Comparison of ENCODE assay signal across 1 cellular context in the genomic region with DNA sequence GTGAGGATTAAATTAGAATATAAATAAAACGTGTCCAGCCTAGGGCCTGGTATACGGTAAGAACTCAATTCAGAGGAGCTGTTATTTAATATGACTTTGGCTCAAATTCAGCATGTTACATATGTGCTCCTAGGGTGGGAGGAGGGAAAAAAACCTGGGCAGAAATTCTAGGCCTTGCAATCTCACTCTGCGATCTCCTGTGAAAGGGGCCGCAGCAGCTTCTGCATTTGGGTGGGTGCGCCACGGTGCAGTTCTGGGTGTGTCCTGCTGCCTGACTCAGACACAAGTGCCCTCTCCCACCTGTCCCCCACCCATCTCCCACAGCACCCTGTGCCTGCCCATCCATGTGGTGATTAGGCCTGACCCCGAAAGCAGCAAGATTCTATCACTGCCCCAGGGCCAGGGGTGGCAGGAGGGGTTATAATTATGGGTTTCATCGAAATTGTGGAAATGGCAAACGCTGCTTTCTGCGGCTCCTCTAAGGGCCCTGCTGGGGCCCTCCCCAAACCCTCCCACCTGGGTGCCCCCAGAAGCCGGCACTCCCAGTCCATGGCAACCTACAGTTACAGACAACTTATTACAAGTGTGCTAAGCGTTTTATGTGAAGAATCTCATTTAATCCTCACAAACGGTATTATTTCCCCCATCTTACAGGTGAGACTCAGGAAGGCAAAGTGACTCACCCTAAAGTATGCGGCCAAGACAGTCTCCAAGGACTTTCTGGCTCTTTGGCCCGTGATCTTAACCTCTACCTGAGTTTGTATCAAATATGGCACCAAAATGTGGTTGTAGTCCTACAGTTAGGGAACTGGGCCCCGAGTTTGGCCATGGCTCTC.
TF ChIP-seq lines count a peak whose summit lies in the region.

No MANE protein-coding gene starts in this region.

TF ChIP-seq in HEK293, 187 proteins besides CTCF, POLR2A, EP300 and RAD21 (continued from another document):
- TF ChIP-seq, protein P1, sequence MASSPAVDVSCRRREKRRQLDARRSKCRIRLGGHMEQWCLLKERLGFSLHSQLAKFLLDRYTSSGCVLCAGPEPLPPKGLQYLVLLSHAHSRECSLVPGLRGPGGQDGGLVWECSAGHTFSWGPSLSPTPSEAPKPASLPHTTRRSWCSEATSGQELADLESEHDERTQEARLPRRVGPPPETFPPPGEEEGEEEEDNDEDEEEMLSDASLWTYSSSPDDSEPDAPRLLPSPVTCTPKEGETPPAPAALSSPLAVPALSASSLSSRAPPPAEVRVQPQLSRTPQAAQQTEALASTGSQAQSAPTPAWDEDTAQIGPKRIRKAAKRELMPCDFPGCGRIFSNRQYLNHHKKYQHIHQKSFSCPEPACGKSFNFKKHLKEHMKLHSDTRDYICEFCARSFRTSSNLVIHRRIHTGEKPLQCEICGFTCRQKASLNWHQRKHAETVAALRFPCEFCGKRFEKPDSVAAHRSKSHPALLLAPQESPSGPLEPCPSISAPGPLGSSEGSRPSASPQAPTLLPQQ (tag by site-specific recombination; IDR thresholded peaks at IDR 0.05) = no peak
TF ChIP-seq in HEK293: peak in this region for 0.
